Comparison of ENCODE assay signal across 24 cellular contexts in genomic region chr14:93945070-93945399, GRCh38. TPM values are rescaled to one million over a fixed set of nuclear protein-coding genes. Genes with fewer than 3 reads are reported as not detected.
A peak's percentile ranks its signal among the peaks of the same experiment; 100 is the strongest.
DNase-seq lines count a peak whose midpoint lies in the region; ATAC-seq and TF ChIP-seq lines count a peak whose summit lies in the region.
"Had no signal": no experiment of that assay in that cellular context is flagged by ENCODE, and none has a peak within 500 bp of the region (broad histone marks: within the 10 kb centered on the region; RNA-seq: fewer than 3 reads in every experiment).

No MANE protein-coding gene starts in this region.

- peaks cover 10% of the 10 kb centered on the region for H3K27me3 Mint-ChIP-seq in neural progenitor cell (ENCODE audit: insufficient read depth, low read depth)
- H3K27me3 Mint-ChIP-seq in activated CD4-positive, alpha-beta memory T cell treated with anti-CD3 and anti-CD28 coated beads, Interleukin-2, amount 10 ng/mL, durations not matched to agents 7 days and 5 days = no peaks in the 10 kb centered on the region
- H3K27me3 Mint-ChIP-seq in activated T-helper 17 cell treated with anti-CD3 and anti-CD28 coated beads, Interleukin-2, amount 50 U/mL, for 72 hours = no peaks in the 10 kb centered on the region
- H3K27me3 Mint-ChIP-seq: CD8-positive, alpha-beta memory T cell; IgD-negative memory B cell had no signal

- TF ChIP-seq EP300 in gastroesophageal sphincter (IDR thresholded peaks at IDR 0.05) = no peak

- ATAC-seq in heart left ventricle (no peak), Right ventricle myocardium superior (ENCODE audit: poor library complexity) (no peak), gastroesophageal sphincter (no peak)
- ATAC-seq in activated T-helper 17 cell treated with anti-CD3 and anti-CD28 coated beads, Interleukin-2, amount 50 U/mL, for 72 hours (replicated peaks) = no peak
- ATAC-seq: GM23338 had no signal

- no peaks in the 10 kb centered on the region for H3K79me2 ChIP-seq in neural progenitor cell (ENCODE audit: low read depth)

- TF ChIP-seq POLR2A in heart left ventricle (IDR thresholded peaks at IDR 0.05) (no peak), gastroesophageal sphincter (IDR thresholded peaks at IDR 0.05) (no peak)

- H3K27me3 ChIP-seq in heart left ventricle = no peaks in the 10 kb centered on the region
- H3K27me3 ChIP-seq in gastroesophageal sphincter = no peaks in the 10 kb centered on the region
- H3K27me3 ChIP-seq in neural progenitor cell = peaks cover 1% of the 10 kb centered on the region
- no peaks in the 10 kb centered on the region for H3K27me3 ChIP-seq in skeletal muscle tissue (ENCODE audit: control insufficient read depth in 3 of 3, insufficient read depth in 3 of 3, low read length in 3 of 3)

- H3K9me3 ChIP-seq in heart left ventricle (no peaks in the 10 kb centered on the region), gastroesophageal sphincter (no peaks in the 10 kb centered on the region), neural progenitor cell (ENCODE audit: low read depth) (no peaks in the 10 kb centered on the region), skeletal muscle tissue (ENCODE audit: control insufficient read depth in 3 of 3, low read length in 3 of 3) (no peaks in the 10 kb centered on the region)

- no peak overlapping the region for H2AFZ ChIP-seq in neural progenitor cell (replicated peaks)
- H2AFZ ChIP-seq: GM23338, PC-9 had no signal

- H3K36me3 ChIP-seq in heart left ventricle (peaks cover 0 to 90% (median 47%) of the 10 kb centered on the region in 9 donors), gastroesophageal sphincter (peaks cover 0 to 79% of the 10 kb centered on the region in 2 donors), neural progenitor cell (no peaks in the 10 kb centered on the region), skeletal muscle tissue (ENCODE audit: control insufficient read depth in 3 of 3, insufficient read depth in 3 of 3, low read length in 3 of 3) (peaks cover 66 to 85% (median 77%) of the 10 kb centered on the region in 3 donors)

- 58 to 63% (median 61%) methylated on average over 5 of the region's 5 CpGs for WGBS in heart left ventricle, 4 donors
- 67 to 90% methylated on average over 2 of the region's 5 CpGs for WGBS in gastroesophageal sphincter (ENCODE audit: low coverage in 1 of 2), 2 donors

- no peak overlapping the region for H3K4me2 ChIP-seq in neural progenitor cell
- H3K4me2 ChIP-seq: GM23338, PC-9 had no signal

- intact Hi-C loops in heart left ventricle (cut with DNase I) (loop anchor here in 1 of 10 donors (10.0 kb wide), 1 partner anchor 190 kb away; no protein-coding TSS in a partner anchor), Right ventricle myocardium superior (cut with DNase I) (no loop called here)

- POLR2A ChIA-PET in activated CD4-positive, alpha-beta memory T cell treated with anti-CD3 and anti-CD28 coated beads, Interleukin-2, amount 10 ng/mL, durations not matched to agents 7 days and 5 days (lab: Charles Lee) = interaction anchor here (1.0 to 4.2 kb wide), 3 partner anchors 13 to 59 kb away, joined by 3 to 18 read pairs (median 3); no protein-coding TSS in a partner anchor

- no peak overlapping the region for H3K4me3 Mint-ChIP-seq in neural progenitor cell
- H3K4me3 Mint-ChIP-seq in activated CD4-positive, alpha-beta memory T cell treated with anti-CD3 and anti-CD28 coated beads, Interleukin-2, amount 10 ng/mL, durations not matched to agents 7 days and 5 days = no peak overlapping the region
- H3K4me3 Mint-ChIP-seq in activated T-helper 17 cell treated with anti-CD3 and anti-CD28 coated beads, Interleukin-2, amount 50 U/mL, for 72 hours = no peak overlapping the region
- H3K4me3 Mint-ChIP-seq: CD8-positive, alpha-beta memory T cell; GM23338; IgD-negative memory B cell had no signal

- H4K20me1 ChIP-seq in neural progenitor cell (ENCODE audit: low read depth) = no peaks in the 10 kb centered on the region

- no peak for TF ChIP-seq CTCF in heart left ventricle (IDR thresholded peaks at IDR 0.05)
- TF ChIP-seq CTCF in gastroesophageal sphincter (IDR thresholded peaks at IDR 0.05) = no peak
- TF ChIP-seq CTCF in neural progenitor cell (IDR thresholded peaks at IDR 0.05) = no peak

- no peaks in the 10 kb centered on the region for H3K36me3 Mint-ChIP-seq in neural progenitor cell
- H3K36me3 Mint-ChIP-seq in activated CD4-positive, alpha-beta memory T cell treated with anti-CD3 and anti-CD28 coated beads, Interleukin-2, amount 10 ng/mL, durations not matched to agents 7 days and 5 days (ENCODE audit: low read depth) = peaks cover 85% of the 10 kb centered on the region
- peaks cover 40% of the 10 kb centered on the region for H3K36me3 Mint-ChIP-seq in activated T-helper 17 cell treated with anti-CD3 and anti-CD28 coated beads, Interleukin-2, amount 50 U/mL, for 72 hours (ENCODE audit: low read depth)

- H3K9me3 Mint-ChIP-seq in neural progenitor cell = no peaks in the 10 kb centered on the region
- no peaks in the 10 kb centered on the region for H3K9me3 Mint-ChIP-seq in activated CD4-positive, alpha-beta memory T cell treated with anti-CD3 and anti-CD28 coated beads, Interleukin-2, amount 10 ng/mL, durations not matched to agents 7 days and 5 days
- H3K9me3 Mint-ChIP-seq in activated T-helper 17 cell treated with anti-CD3 and anti-CD28 coated beads, Interleukin-2, amount 50 U/mL, for 72 hours = no peaks in the 10 kb centered on the region
- H3K9me3 Mint-ChIP-seq: CD8-positive, alpha-beta memory T cell; GM23338; IgD-negative memory B cell had no signal

- H3K4me1 ChIP-seq in heart left ventricle = peaks cover 0 to 36% (median 6%) of the 10 kb centered on the region in 12 donors
- peaks cover 0 to 56% (median 0%) of the 10 kb centered on the region in 3 donors for H3K4me1 ChIP-seq in gastroesophageal sphincter
- no peaks in the 10 kb centered on the region for H3K4me1 ChIP-seq in neural progenitor cell
- H3K4me1 ChIP-seq in skeletal muscle tissue (ENCODE audit: control insufficient read depth in 3 of 3, insufficient read depth in 3 of 3, low read length in 3 of 3) = peaks cover 86 to 96% (median 90%) of the 10 kb centered on the region in 3 donors

- H3K27ac ChIP-seq in heart left ventricle (peak overlapping the region in 9 of 12 donors; percentile 5 to 72 (median 46)), gastroesophageal sphincter (peak overlapping the region; percentile 22 to 92 (median 80)), neural progenitor cell (no peak overlapping the region), skeletal muscle tissue (ENCODE audit: low read depth, low read length) (peak overlapping the region; percentile 79)
- H3K27ac ChIP-seq: C4-2B, PC-9, RWPE1 had no signal

- H3K4me1 Mint-ChIP-seq in neural progenitor cell = peaks cover 64% of the 10 kb centered on the region
- H3K4me1 Mint-ChIP-seq in activated CD4-positive, alpha-beta memory T cell treated with anti-CD3 and anti-CD28 coated beads, Interleukin-2, amount 10 ng/mL, durations not matched to agents 7 days and 5 days = peaks cover 28% of the 10 kb centered on the region
- H3K4me1 Mint-ChIP-seq in activated T-helper 17 cell treated with anti-CD3 and anti-CD28 coated beads, Interleukin-2, amount 50 U/mL, for 72 hours = peaks cover 11% of the 10 kb centered on the region

- H3F3A ChIP-seq in neural progenitor cell (ENCODE audit: low read depth) = peaks cover 2% of the 10 kb centered on the region

- CTCF ChIA-PET in activated CD4-positive, alpha-beta memory T cell treated with anti-CD3 and anti-CD28 coated beads, Interleukin-2, amount 10 ng/mL, durations not matched to agents 7 days and 5 days (lab: Charles Lee) = interaction anchor here (11.2 kb wide), 1 partner anchor 28 kb away, joined by 354 read pairs; the partner anchor contains the start of gene ASB2

- H3K9ac ChIP-seq in neural progenitor cell = no peak overlapping the region
- peak overlapping the region in 2 of 3 donors; percentile 47 to 74 for H3K9ac ChIP-seq in skeletal muscle tissue (ENCODE audit: low read depth in 1 of 3, low read length in 3 of 3)

- H3K27ac Mint-ChIP-seq in neural progenitor cell = peak overlapping the region; percentile 81
- no peak overlapping the region for H3K27ac Mint-ChIP-seq in activated CD4-positive, alpha-beta memory T cell treated with anti-CD3 and anti-CD28 coated beads, Interleukin-2, amount 10 ng/mL, durations not matched to agents 7 days and 5 days
- no peak overlapping the region for H3K27ac Mint-ChIP-seq in activated T-helper 17 cell treated with anti-CD3 and anti-CD28 coated beads, Interleukin-2, amount 50 U/mL, for 72 hours
- H3K27ac Mint-ChIP-seq: GM23338, IgD-negative memory B cell had no signal

- H3K4me3 ChIP-seq in heart left ventricle (no peak overlapping the region), gastroesophageal sphincter (no peak overlapping the region), neural progenitor cell (no peak overlapping the region), skeletal muscle tissue (ENCODE audit: low read length in 3 of 3) (peak overlapping the region in 1 of 3 donors; percentile 49)
- H3K4me3 ChIP-seq: GM23338, PC-9 had no signal

- peak in 1 of 5 donors; percentile 2 for DNase-seq in heart left ventricle
- no peak for DNase-seq in Right ventricle myocardium superior
- DNase-seq in neural progenitor cell (ENCODE audit: low spot score) = no peak
- no peak for DNase-seq in activated CD4-positive, alpha-beta memory T cell treated with anti-CD3 and anti-CD28 coated beads, Interleukin-2, amount 10 ng/mL, durations not matched to agents 7 days and 5 days
- DNase-seq in activated effector memory CD4-positive, alpha-beta T cell treated with anti-CD3 and anti-CD28 coated beads, Interleukin-2, amount 50 U/mL, for 16 hours = no peak
- DNase-seq: Calu3; CD8-positive, alpha-beta memory T cell; HCEC 1CT; MV-4-11; NCI-H1105 treated with DMSO at 0.1 percent for 48 hours; NCI-H2029 treated with DMSO at 0.1 percent for 48 hours; NCI-H226; NCI-H510A treated with DMSO at 0.1 percent for 48 hours; NCI-H748 treated with DMSO at 0.1 percent for 48 hours; PC-9 had no signal

RNA-seq across cellular contexts. Expression of gene FAM181A, which starts 17.9 kb away (rescaled TPM):
- total RNA-seq in heart left ventricle (not detected), Right ventricle myocardium superior (not detected), gastroesophageal sphincter (not detected), neural progenitor cell (ENCODE audit: low replicate concordance) (not detected in 2 replicates), skeletal muscle tissue (not detected)
- polyA plus RNA-seq in heart left ventricle = not detected
- total RNA-seq in activated CD4-positive, alpha-beta memory T cell treated with anti-CD3 and anti-CD28 coated beads, Interleukin-2, amount 10 ng/mL, durations not matched to agents 7 days and 5 days = not detected
- not detected for total RNA-seq in activated T-helper 17 cell treated with anti-CD3 and anti-CD28 coated beads, Interleukin-2, amount 50 U/mL, for 72 hours
- total RNA-seq: A172; Calu3; CD8-positive, alpha-beta memory T cell; Daoy; GM23338; PC-9 had no signal
- polyA plus RNA-seq: CD8-positive, alpha-beta memory T cell; GM23338; IgD-negative memory B cell had no signal

RNA-seq across cellular contexts. Expression of gene ASB2, which starts 31.3 kb away (rescaled TPM):
- total RNA-seq in heart left ventricle (100 to 1,000 TPM in 8 of 9 donors, 10 to 100 TPM in 1; 95.8 to 411 (median 166) TPM), Right ventricle myocardium superior (297 TPM), gastroesophageal sphincter (100 to 1,000 TPM; 118 to 208 (median 120) TPM), neural progenitor cell (ENCODE audit: low replicate concordance) (0.62 TPM in 1 of 2 replicates, not detected in the other), skeletal muscle tissue (16.2 TPM)
- 100 to 1,000 TPM in 1 of 2 donors, 10 to 100 TPM in 1; 22.4 to 289 TPM for polyA plus RNA-seq in heart left ventricle
- total RNA-seq in activated CD4-positive, alpha-beta memory T cell treated with anti-CD3 and anti-CD28 coated beads, Interleukin-2, amount 10 ng/mL, durations not matched to agents 7 days and 5 days = 10 to 100 TPM; 93.9 to 99.3 TPM
- total RNA-seq in activated T-helper 17 cell treated with anti-CD3 and anti-CD28 coated beads, Interleukin-2, amount 50 U/mL, for 72 hours = 10 to 100 TPM; 48.5 to 68.7 TPM
- total RNA-seq: A172, PC-9 had no signal

RNA-seq across cellular contexts. Expression of gene CCDC197, which starts 52.1 kb away (rescaled TPM):
- total RNA-seq in heart left ventricle (1 to 10 TPM in 3 of 9 donors, under 1 TPM in 3, not detected in 3; 0.26 to 1.4 (median 0.95) TPM), Right ventricle myocardium superior (1.3 TPM), gastroesophageal sphincter (not detected), neural progenitor cell (ENCODE audit: low replicate concordance) (not detected in 2 replicates), skeletal muscle tissue (not detected)
- under 1 TPM in 1 of 2 donors, not detected in 1; 0.23 TPM for polyA plus RNA-seq in heart left ventricle
- total RNA-seq in activated CD4-positive, alpha-beta memory T cell treated with anti-CD3 and anti-CD28 coated beads, Interleukin-2, amount 10 ng/mL, durations not matched to agents 7 days and 5 days = under 1 TPM in 1 of 2 experiments, not detected in 1; 0.45 TPM
- under 1 TPM in 1 of 2 donors, not detected in 1; 0.37 TPM for total RNA-seq in activated T-helper 17 cell treated with anti-CD3 and anti-CD28 coated beads, Interleukin-2, amount 50 U/mL, for 72 hours
- total RNA-seq: A172; Calu3; CD8-positive, alpha-beta memory T cell; Daoy; GM23338; PC-9 had no signal
- polyA plus RNA-seq: CD8-positive, alpha-beta memory T cell; GM23338; IgD-negative memory B cell had no signal

Comparison
In these comparisons a context has a peak if more than half of its experiments do, and no peak if none do; other contexts are left out.
1. RNA of gene ASB2, which starts 31.3 kb away (total RNA-seq): 297 TPM in Right ventricle myocardium superior (single experiment), 95.8 to 411 TPM in heart left ventricle, 118 to 208 TPM in gastroesophageal sphincter, 93.9 to 99.3 TPM in activated CD4-positive, alpha-beta memory T cell treated with anti-CD3 and anti-CD28 coated beads, Interleukin-2, amount 10 ng/mL, durations not matched to agents 7 days and 5 days, 48.5 to 68.7 TPM in activated T-helper 17 cell treated with anti-CD3 and anti-CD28 coated beads, Interleukin-2, amount 50 U/mL, for 72 hours and 16.2 TPM in skeletal muscle tissue (single experiment); 0.62 TPM in neural progenitor cell; every median in the first group is over 10 times any median in the second.